Comparison of ENCODE assay signal across 1 cellular context in the genomic region with DNA sequence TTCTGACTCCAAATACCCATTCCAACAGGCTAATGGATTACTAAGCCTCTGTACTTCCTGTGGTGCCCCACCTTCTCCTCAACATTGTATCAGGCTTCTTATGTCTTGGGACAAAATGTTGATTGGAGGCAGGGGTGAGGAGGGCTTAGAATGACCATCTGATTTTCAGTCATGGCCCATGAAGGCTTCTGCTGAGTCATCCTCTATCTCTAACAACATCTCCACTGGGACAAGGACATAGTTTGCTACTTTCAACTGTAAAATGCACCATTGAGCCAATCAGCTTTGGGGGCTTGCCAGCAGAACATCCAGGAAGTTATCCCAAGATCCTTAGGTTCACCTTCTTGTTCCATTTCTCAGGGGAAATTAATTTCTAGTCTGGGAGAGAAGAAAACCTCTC.
TF ChIP-seq lines count a peak whose summit lies in the region.

No MANE protein-coding gene starts in this region.

TF ChIP-seq in HepG2, 621 proteins besides CTCF, POLR2A, EP300 and RAD21:
- TF ChIP-seq ZSCAN25 (CRISPR knock-in tag; IDR thresholded peaks at IDR 0.05) (no peak), NFE2L2 (IDR thresholded peaks at IDR 0.05; ENCODE audit: low read length) (0 out of 2 replicates have a peak, but pooled peaks have one; percentile 45)
